Comparison of ENCODE assay signal across 8 cellular contexts in genomic region chr15:74843445-74843828, GRCh38. TPM values are rescaled to one million over a fixed set of nuclear protein-coding genes. Genes with fewer than 3 reads are reported as not detected.
A peak's percentile ranks its signal among the peaks of the same experiment; 100 is the strongest.
DNase-seq lines count a peak whose midpoint lies in the region; ATAC-seq, FAIRE-seq and TF ChIP-seq lines count a peak whose summit lies in the region.

No MANE protein-coding gene starts in this region.

- peak overlapping the region; percentile 96 for H3K4me2 ChIP-seq in astrocyte (ENCODE audit: low read length)

- no peaks in the 10 kb centered on the region for H3K9me3 Mint-ChIP-seq in activated CD4-positive, alpha-beta T cell treated with anti-CD3 and anti-CD28 coated beads, Interleukin-2, amount 10 ng/mL, durations not matched to agents 24 days and 14 days
- no peaks in the 10 kb centered on the region for H3K9me3 Mint-ChIP-seq in astrocyte (ENCODE audit: unreplicated experiment)

- intact Hi-C loops in activated CD4-positive, alpha-beta T cell treated with anti-CD3 and anti-CD28 coated beads, Interleukin-2, amount 10 ng/mL, durations not matched to agents 24 days and 14 days (cut with micrococcal nuclease) = loop anchor here (1.0 to 10.0 kb wide), 4 partner anchors 30 to 299 kb away; partner anchors contain the start of genes ARID3B and SCAMP2
- intact Hi-C loops in right lobe of liver (cut with DNase I) = no loop called here
- intact Hi-C loops in thyroid gland (cut with DNase I) = loop anchor here (5.0 kb wide), 1 partner anchor 49 kb away; the partner anchor contains the start of gene MPI

- peaks cover 37% of the 10 kb centered on the region for H3K36me3 Mint-ChIP-seq in activated CD4-positive, alpha-beta T cell treated with anti-CD3 and anti-CD28 coated beads, Interleukin-2, amount 10 ng/mL, durations not matched to agents 24 days and 14 days (ENCODE audit: low read depth)
- H3K36me3 Mint-ChIP-seq in astrocyte (ENCODE audit: low read depth, unreplicated experiment) = peaks cover 8% of the 10 kb centered on the region

- peak overlapping the region; percentile 45 for H3K4me3 ChIP-seq in astrocyte (ENCODE audit: insufficient read depth, low read depth, low read length)
- H3K4me3 ChIP-seq in right lobe of liver = peak overlapping the region; percentile 90 to 100 (median 95)
- peak overlapping the region in 2 of 3 donors; percentile 7 to 91 for H3K4me3 ChIP-seq in thyroid gland (replicated peaks in 1 of 3)

- peaks cover 12% of the 10 kb centered on the region for H3K4me1 ChIP-seq in astrocyte (ENCODE audit: insufficient read depth, low read length)
- H3K4me1 ChIP-seq in right lobe of liver = peaks cover 0 to 23% (median 7%) of the 10 kb centered on the region in 4 donors
- peaks cover 29 to 36% of the 10 kb centered on the region in 2 donors for H3K4me1 ChIP-seq in thyroid gland

- peak overlapping the region; percentile 78 for H3K9ac ChIP-seq in astrocyte (ENCODE audit: low read length)

- no peak for FAIRE-seq in astrocyte (lab: Jason Lieb, UNC)

- peak overlapping the region; percentile 95 for H3K4me3 Mint-ChIP-seq in activated CD4-positive, alpha-beta T cell treated with anti-CD3 and anti-CD28 coated beads, Interleukin-2, amount 10 ng/mL, durations not matched to agents 24 days and 14 days
- peak overlapping the region; percentile 86 for H3K4me3 Mint-ChIP-seq in astrocyte (ENCODE audit: unreplicated experiment)

- TF ChIP-seq POLR2A in right lobe of liver (IDR thresholded peaks at IDR 0.05) = no peak
- TF ChIP-seq POLR2A in thyroid gland (IDR thresholded peaks at IDR 0.05) = no peak

- peaks cover 48% of the 10 kb centered on the region for H3K4me1 Mint-ChIP-seq in activated CD4-positive, alpha-beta T cell treated with anti-CD3 and anti-CD28 coated beads, Interleukin-2, amount 10 ng/mL, durations not matched to agents 24 days and 14 days
- no peaks in the 10 kb centered on the region for H3K4me1 Mint-ChIP-seq in astrocyte (ENCODE audit: low read depth, unreplicated experiment)

- H3K9me3 ChIP-seq in astrocyte (ENCODE audit: insufficient read depth, low read depth, low read length) = no peaks in the 10 kb centered on the region
- H3K9me3 ChIP-seq in right lobe of liver = no peaks in the 10 kb centered on the region
- H3K9me3 ChIP-seq in thyroid gland = no peaks in the 10 kb centered on the region

- ATAC-seq in right lobe of liver = no peak

- peak overlapping the region; percentile 65 for H3K27ac ChIP-seq in astrocyte (ENCODE audit: low read depth, low read length)
- peak overlapping the region; percentile 45 to 68 (median 65) for H3K27ac ChIP-seq in right lobe of liver
- peak overlapping the region; percentile 76 to 94 (median 88) for H3K27ac ChIP-seq in thyroid gland

- H3K27me3 ChIP-seq in astrocyte (ENCODE audit: insufficient read depth, low read length) (no peaks in the 10 kb centered on the region), right lobe of liver (no peaks in the 10 kb centered on the region), thyroid gland (no peaks in the 10 kb centered on the region)

- H3K79me2 ChIP-seq in astrocyte (ENCODE audit: insufficient read depth, low read length) = no peaks in the 10 kb centered on the region

- peaks cover 12% of the 10 kb centered on the region for H4K20me1 ChIP-seq in astrocyte (ENCODE audit: insufficient read depth, low read length)

- H3K27me3 Mint-ChIP-seq in activated CD4-positive, alpha-beta T cell treated with anti-CD3 and anti-CD28 coated beads, Interleukin-2, amount 10 ng/mL, durations not matched to agents 24 days and 14 days = no peaks in the 10 kb centered on the region
- no peaks in the 10 kb centered on the region for H3K27me3 Mint-ChIP-seq in astrocyte (ENCODE audit: low read depth, unreplicated experiment)

- no peak for TF ChIP-seq CTCF in astrocyte (IDR thresholded peaks at IDR 0.05; ENCODE audit: insufficient read depth, low read depth, low read length)
- no peak for TF ChIP-seq CTCF in right lobe of liver (IDR thresholded peaks at IDR 0.05)
- peak in 2 of 6 experiments; percentile 2 to 4 for TF ChIP-seq CTCF in thyroid gland (IDR thresholded peaks at IDR 0.05)

- H3K36me3 ChIP-seq in astrocyte (ENCODE audit: insufficient read depth, low read length) = peaks cover 2% of the 10 kb centered on the region
- peaks cover 0 to 17% (median 1%) of the 10 kb centered on the region in 4 donors for H3K36me3 ChIP-seq in right lobe of liver
- peaks cover 9 to 18% of the 10 kb centered on the region in 2 donors for H3K36me3 ChIP-seq in thyroid gland

- 21% methylated on average over 16 of the region's 18 CpGs for WGBS in right lobe of liver (ENCODE audit: insufficient coverage, low coverage, low lambda C conversion rate, missing lambda C conversion rate)
- 35 to 47% methylated on average over 9 to 11 of the region's 18 CpGs for WGBS in thyroid gland, 2 donors

- H2AFZ ChIP-seq in astrocyte (ENCODE audit: low read depth, low read length) = peak overlapping the region; percentile 64

- peak overlapping the region; percentile 95 for H3K27ac Mint-ChIP-seq in activated CD4-positive, alpha-beta T cell treated with anti-CD3 and anti-CD28 coated beads, Interleukin-2, amount 10 ng/mL, durations not matched to agents 24 days and 14 days
- H3K27ac Mint-ChIP-seq in astrocyte (ENCODE audit: unreplicated experiment) = peak overlapping the region; percentile 69

- DNase-seq in activated CD4-positive, alpha-beta T cell treated with anti-CD3 and anti-CD28 coated beads, Interleukin-2, amount 10 ng/mL, durations not matched to agents 24 days and 14 days = no peak
- no peak for DNase-seq in activated CD4-positive, alpha-beta T cell treated with anti-CD3 and anti-CD28 coated beads for 1 hour
- no peak for DNase-seq in astrocyte (ENCODE audit: low read depth)
- no peak for DNase-seq in right lobe of liver
- DNase-seq in thyroid gland = no peak
- DNase-seq in NCI-H1092 (lab: John Stamatoyannopoulos, UW) = no peak
- DNase-seq in T-helper 9 cell = no peak
- DNase-seq in dedifferentiated amniotic fluid mesenchymal stem cell (ENCODE audit: extremely low spot score) = no peak

RNA-seq across cellular contexts. Expression of gene ULK3, which starts 0.5 kb away (rescaled TPM):
- total RNA-seq in activated CD4-positive, alpha-beta T cell treated with anti-CD3 and anti-CD28 coated beads, Interleukin-2, amount 10 ng/mL, durations not matched to agents 24 days and 14 days = 52.6 and 57.3 TPM in 2 replicates
- total RNA-seq in astrocyte (14.2 and 15.6 TPM in 2 replicates), right lobe of liver (10 to 100 TPM; 19.7 to 25.1 (median 22.1) TPM), thyroid gland (10 to 100 TPM; 40.9 to 91.1 (median 74.7) TPM)

RNA-seq across cellular contexts. Expression of gene CPLX3, which starts 17.0 kb away (rescaled TPM):
- total RNA-seq in activated CD4-positive, alpha-beta T cell treated with anti-CD3 and anti-CD28 coated beads, Interleukin-2, amount 10 ng/mL, durations not matched to agents 24 days and 14 days = 0.09 TPM in 2 replicates
- total RNA-seq in astrocyte (not detected in 2 replicates), right lobe of liver (not detected), thyroid gland (not detected)

RNA-seq across cellular contexts. Expression of gene SCAMP2, which starts 29.7 kb away (rescaled TPM):
- total RNA-seq in activated CD4-positive, alpha-beta T cell treated with anti-CD3 and anti-CD28 coated beads, Interleukin-2, amount 10 ng/mL, durations not matched to agents 24 days and 14 days = 89.4 and 94.8 TPM in 2 replicates
- total RNA-seq in astrocyte = 56.4 and 58.7 TPM in 2 replicates
- 10 to 100 TPM; 33.9 to 45.9 (median 41.7) TPM for total RNA-seq in right lobe of liver
- total RNA-seq in thyroid gland = 100 to 1,000 TPM in 2 of 4 donors, 10 to 100 TPM in 2; 59.3 to 129 (median 104) TPM

RNA-seq across cellular contexts. Expression of gene LMAN1L, which starts 30.8 kb away (rescaled TPM):
- 0.33 and 0.36 TPM in 2 replicates for total RNA-seq in activated CD4-positive, alpha-beta T cell treated with anti-CD3 and anti-CD28 coated beads, Interleukin-2, amount 10 ng/mL, durations not matched to agents 24 days and 14 days
- 0.32 TPM in 1 of 2 replicates, not detected in the other for total RNA-seq in astrocyte
- not detected for total RNA-seq in right lobe of liver
- 1 to 10 TPM in 1 of 4 donors, not detected in 3; 3.5 TPM for total RNA-seq in thyroid gland

RNA-seq across cellular contexts. Expression of gene MPI, which starts 46.4 kb away (rescaled TPM):
- 63.9 and 64.4 TPM in 2 replicates for total RNA-seq in activated CD4-positive, alpha-beta T cell treated with anti-CD3 and anti-CD28 coated beads, Interleukin-2, amount 10 ng/mL, durations not matched to agents 24 days and 14 days
- total RNA-seq in astrocyte (25.9 and 29.2 TPM in 2 replicates), right lobe of liver (10 to 100 TPM; 23.5 to 69.7 (median 40.8) TPM), thyroid gland (10 to 100 TPM; 72.2 to 91.1 (median 88.5) TPM)

Comparison
In these comparisons a context has a peak if more than half of its experiments do, and no peak if none do; other contexts are left out.
1. H3K4me3 ChIP-seq: peak in every context shown above with its lines; median percentile 95 in right lobe of liver; 49 in thyroid gland; 45 in astrocyte.
2. intact Hi-C loops: an anchor here in activated CD4-positive, alpha-beta T cell treated with anti-CD3 and anti-CD28 coated beads, Interleukin-2, amount 10 ng/mL, durations not matched to agents 24 days and 14 days (1.0 to 10.0 kb wide) and thyroid gland (5.0 kb wide); none called in right lobe of liver.